ENCODE assay signal across 16 cellular contexts in the genomic region with DNA sequence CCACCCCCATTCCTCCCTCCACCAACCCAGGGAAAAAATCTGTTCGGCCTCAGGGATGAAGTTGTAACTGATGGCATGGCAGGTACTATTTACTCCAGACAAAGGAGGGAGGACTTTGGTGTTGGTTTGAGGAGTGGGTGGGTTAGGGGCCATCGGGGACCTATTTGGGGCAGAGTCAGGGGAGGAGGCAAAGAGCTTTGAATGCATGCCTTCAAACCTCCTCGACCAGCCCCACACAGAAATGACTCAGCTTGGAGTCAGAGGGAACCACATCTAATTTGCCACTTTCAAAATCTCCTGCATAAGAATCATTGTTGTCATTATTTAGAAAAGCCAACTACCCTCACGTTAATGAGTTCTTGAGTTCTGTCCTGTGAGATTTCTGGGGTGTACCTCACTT. TPM values are rescaled to one million over a fixed set of nuclear protein-coding genes. Genes with fewer than 3 reads are reported as not detected.
DNase-seq lines count a peak whose midpoint lies in the region; ATAC-seq and TF ChIP-seq lines count a peak whose summit lies in the region.
"Had no signal": no experiment of that assay in that cellular context is flagged by ENCODE, and none has a peak within 500 bp of the region (broad histone marks: within the 10 kb centered on the region; RNA-seq: fewer than 3 reads in every experiment).

No MANE protein-coding gene starts in this region.

- no peak overlapping the region for H3K9ac ChIP-seq in mammary epithelial cell (ENCODE audit: insufficient read depth, low read length)

- in situ Hi-C loops in mammary epithelial cell (cut with MboI; ENCODE audit: low sequenced_read_pairs in 2 of 2) = no loop called here

- H3K9me3 ChIP-seq in mammary epithelial cell (replicated peaks; ENCODE audit: insufficient read depth, low read length) = no peaks in the 10 kb centered on the region
- H3K9me3 ChIP-seq in osteoblast (ENCODE audit: low read depth, low read length) = no peaks in the 10 kb centered on the region
- H3K9me3 ChIP-seq: left ventricle myocardium inferior, sigmoid colon had no signal

- intact Hi-C loops in mammary epithelial cell (cut with micrococcal nuclease) = no loop called here

- dilution Hi-C loops in mammary epithelial cell (cut with HindIII; ENCODE audit: low sequenced_read_pairs) = no loop called here

- H3K27ac ChIP-seq in mammary epithelial cell (ENCODE audit: insufficient read depth, low read depth, low read length) = no peak overlapping the region
- no peak overlapping the region for H3K27ac ChIP-seq in osteoblast (ENCODE audit: low read depth, low read length)
- H3K27ac ChIP-seq: left ventricle myocardium inferior, sigmoid colon, SK-N-MC had no signal

- 0% methylated on average over 4 of the region's 4 CpGs for WGBS in mammary epithelial cell (ENCODE audit: low coverage, missing lambda C conversion rate)

- H3K4me2 ChIP-seq in mammary epithelial cell (ENCODE audit: insufficient read depth, low read depth, low read length) (peak overlapping the region; percentile 68), osteoblast (ENCODE audit: insufficient read depth, low read length) (peak overlapping the region; percentile 45)

- H4K20me1 ChIP-seq in mammary epithelial cell (ENCODE audit: insufficient read depth, low read length) (no peaks in the 10 kb centered on the region), osteoblast (ENCODE audit: insufficient read depth, low read length) (no peaks in the 10 kb centered on the region)

- H3K4me1 ChIP-seq in mammary epithelial cell (ENCODE audit: insufficient read depth, low read length) (peaks cover 39% of the 10 kb centered on the region), osteoblast (ENCODE audit: insufficient read depth, low read length) (peaks cover 5% of the 10 kb centered on the region)

- H3K27me3 ChIP-seq in mammary epithelial cell (ENCODE audit: insufficient read depth, low read length) = no peaks in the 10 kb centered on the region
- peaks cover 34% of the 10 kb centered on the region for H3K27me3 ChIP-seq in osteoblast (ENCODE audit: insufficient read depth, low read length)

- H3K79me2 ChIP-seq in mammary epithelial cell (ENCODE audit: insufficient read depth, low read length) (peaks cover 24% of the 10 kb centered on the region), osteoblast (ENCODE audit: insufficient read depth, low read length) (no peaks in the 10 kb centered on the region)

- H2AFZ ChIP-seq in mammary epithelial cell (ENCODE audit: low read depth, low read length) (peak overlapping the region; percentile 48), osteoblast (ENCODE audit: low read length) (no peak overlapping the region)

- TF ChIP-seq POLR2A in NB4 (IDR thresholded peaks at IDR 0.05; ENCODE audit: extremely low read depth, insufficient read length) = no peak

- CTCF ChIA-PET in mammary epithelial cell (lab: Charles Lee; ENCODE audit: low non-redundant PET) = interaction anchor here (0.6 to 0.7 kb wide), 3 partner anchors 14 to 529 kb away, joined by 3 to 4 read pairs (median 4); no protein-coding TSS in a partner anchor

- TF ChIP-seq CTCF in NB4 (IDR thresholded peaks at IDR 0.05; ENCODE audit: low read depth, low read length) (no peak), mammary epithelial cell (conservative IDR thresholded peaks at IDR 0.05 in 1 of 2, IDR thresholded peaks at IDR 0.05 in 1 of 2; ENCODE audit: extremely low read depth in 1 of 2, insufficient read depth in 1 of 2, low read depth in 1 of 2, low read length in 2 of 2) (no peak), osteoblast (IDR thresholded peaks at IDR 0.05; ENCODE audit: extremely low read depth, low read depth, low read length) (no peak)

- DNase-seq in GM03348 (ENCODE audit: low spot score) (peak; percentile 46), NB4 (ENCODE audit: low read depth) (peak; percentile 31), mammary epithelial cell (peak; percentile 75), osteoblast (ENCODE audit: insufficient read length, low spot score, missing footprints) (peak; percentile 98), DMS153 treated with DMSO at 0.1 percent for 48 hours (lab: John Stamatoyannopoulos, UW; ENCODE audit: unreplicated experiment) (no peak), NCI-H187 treated with DMSO at 0.1 percent for 48 hours (lab: John Stamatoyannopoulos, UW) (no peak)
- DNase-seq: activated T-cell treated with anti-CD3 and anti-CD28 coated beads for 4 hours, amygdala, COR-L47, KBM-7, left ventricle myocardium inferior, NCI-H1694, sigmoid colon had no signal

- ATAC-seq in GM19395 (IDR thresholded peaks at IDR 0.05; ENCODE audit: unreplicated experiment) = no peak
- ATAC-seq: WTC11 had no signal

- H3K36me3 ChIP-seq in mammary epithelial cell (ENCODE audit: insufficient read depth, low read length) = no peaks in the 10 kb centered on the region
- no peaks in the 10 kb centered on the region for H3K36me3 ChIP-seq in osteoblast (ENCODE audit: insufficient read depth, low read length)
- H3K36me3 ChIP-seq: left ventricle myocardium inferior, sigmoid colon had no signal

- H3K4me3 ChIP-seq in NB4 (ENCODE audit: low read depth, low read length) = no peak overlapping the region
- no peak overlapping the region for H3K4me3 ChIP-seq in mammary epithelial cell (replicated peaks in 1 of 3; ENCODE audit: insufficient read depth in 1 of 3, low read depth in 2 of 3, low read length in 3 of 3)
- no peak overlapping the region for H3K4me3 ChIP-seq in osteoblast (ENCODE audit: insufficient read depth, low read length)
- H3K4me3 ChIP-seq: left ventricle myocardium inferior, sigmoid colon, SK-N-MC had no signal

- no TSS peak for BruUV-seq in mammary epithelial cell (replicated peaks; lab: Mats Ljungman, UMichigan)

RNA-seq across cellular contexts. Expression of a gene that starts 4.1 kb away (rescaled TPM):
- total RNA-seq in mammary epithelial cell = 1 to 10 TPM; 3.4 to 4.2 TPM
- polyA plus RNA-seq in mammary epithelial cell = 2.4 TPM
- 5.3 TPM for polyA minus RNA-seq in mammary epithelial cell
- total RNA-seq in osteoblast = 0.29 and 0.36 TPM in 2 replicates

Comparison
In these comparisons a context has a peak if more than half of its experiments do, and no peak if none do; other contexts are left out.
1. DNase-seq: peak in GM03348 (single experiment), NB4 (single experiment), mammary epithelial cell (single experiment) and osteoblast (single experiment); none in DMS153 treated with DMSO at 0.1 percent for 48 hours (single experiment) and NCI-H187 treated with DMSO at 0.1 percent for 48 hours (single experiment).